In genomic region chr3:100278910-100279309, GRCh38 we compare ENCODE assay signal across 35 cellular contexts.
"Had no signal": no experiment of that assay in that cellular context is flagged by ENCODE, and none has a peak within 500 bp of the region (broad histone marks: within the 10 kb centered on the region; RNA-seq: fewer than 3 reads in every experiment).

No MANE protein-coding gene starts in this region.

- H3K4me1 Mint-ChIP-seq: mesothelial cell of epicardium had no signal

- DNase-seq: cortex of kidney; effector memory CD8-positive, alpha-beta T cell; erythroblast; esophagus squamous epithelium; foreskin melanocyte; glutamatergic neuron; heart right ventricle; hypothalamus; immature natural killer cell; islet precursor cell; kidney glomerular epithelial cell; left ventricle myocardium superior; mucosa of descending colon; naive B cell; stimulated activated CD4-positive, alpha-beta T cell treated with anti-CD3 and anti-CD28 coated beads, Interleukin-12 subunit alpha, Interleukin-12 subunit beta, amount 100 ng/mL, for 4 hours; stimulated activated CD4-positive, alpha-beta T cell treated with anti-CD3 and anti-CD28 coated beads, Interleukin-1b, Interleukin-23, amount 100 ng/mL, for 48 hours; stimulated activated CD4-positive, alpha-beta T cell treated with anti-CD3 and anti-CD28 coated beads, Interleukin-4, amount 100 ng/mL, for 1 hour; stimulated activated CD8-positive, alpha-beta memory T cell treated with anti-CD3 and anti-CD28 coated beads, Interleukin-4, amount 100 ng/mL, for 48 hours; stimulated activated naive CD4-positive, alpha-beta T cell treated with Interleukin-2 at 50 U/mL for 16 hours; stomach; thyroid gland; trophoblast cell had no signal

- FAIRE-seq: endometrium had no signal

- H3K4me1 ChIP-seq: esophagus squamous epithelium, parathyroid adenoma, prostate gland, thyroid gland had no signal

- H3K36me3 Mint-ChIP-seq: naive B cell; natural killer cell treated with Interleukin-12 subunit alpha and Interleukin-12 subunit beta and Interleukin-15 and Interleukin-18, amount 100 ng/mL, for 72 hours had no signal

- H3K27ac Mint-ChIP-seq: immature natural killer cell; memory B cell; mesothelial cell of epicardium; naive B cell; natural killer cell treated with Interleukin-12 subunit alpha and Interleukin-12 subunit beta and Interleukin-15 and Interleukin-18, amount 100 ng/mL, for 72 hours had no signal

- H3K27me3 Mint-ChIP-seq: effector memory CD8-positive, alpha-beta T cell; memory B cell; naive B cell; natural killer cell treated with Interleukin-12 subunit alpha and Interleukin-12 subunit beta and Interleukin-15 and Interleukin-18, amount 100 ng/mL, for 72 hours had no signal

- ATAC-seq: effector memory CD8-positive, alpha-beta T cell; heart right ventricle; left ventricle myocardium superior; mucosa of descending colon; natural killer cell treated with Interleukin-12 subunit alpha and Interleukin-12 subunit beta and Interleukin-15 and Interleukin-18, amount 100 ng/mL, for 72 hours; sciatic nerve had no signal

- H3K36me3 ChIP-seq: prostate gland had no signal

- H3K4me2 ChIP-seq: smooth muscle cell had no signal

- H3K4me3 Mint-ChIP-seq: effector memory CD8-positive, alpha-beta T cell; immature natural killer cell; memory B cell; mesothelial cell of epicardium; naive B cell; natural killer cell treated with Interleukin-12 subunit alpha and Interleukin-12 subunit beta and Interleukin-15 and Interleukin-18, amount 100 ng/mL, for 72 hours; neural crest cell had no signal

- H3K9me3 Mint-ChIP-seq: effector memory CD8-positive, alpha-beta T cell; immature natural killer cell; memory B cell; mesothelial cell of epicardium; naive B cell; natural killer cell treated with Interleukin-12 subunit alpha and Interleukin-12 subunit beta and Interleukin-15 and Interleukin-18, amount 100 ng/mL, for 72 hours; neural crest cell had no signal

- H2AFZ ChIP-seq: parathyroid adenoma had no signal

- H3K27ac ChIP-seq: esophagus squamous epithelium, heart right ventricle, neutrophil, parathyroid adenoma, prostate gland, right atrium auricular region, stomach, thyroid gland, vagina had no signal

- H3K4me3 ChIP-seq: esophagus squamous epithelium, heart right ventricle, lung, mucosa of descending colon, prostate gland, right atrium auricular region, smooth muscle cell, stomach, thyroid gland, vagina had no signal

- H3K27me3 ChIP-seq: esophagus squamous epithelium, heart right ventricle, neutrophil, right atrium auricular region, stomach, thyroid gland, vagina had no signal

- H3K9ac ChIP-seq: parathyroid adenoma had no signal

- H3K9me3 ChIP-seq: esophagus squamous epithelium, heart right ventricle, mucosa of descending colon, neutrophil, prostate gland, right atrium auricular region, stomach, thyroid gland, vagina had no signal
